8 cellular contexts compared by ENCODE assay signal in the genomic region with DNA sequence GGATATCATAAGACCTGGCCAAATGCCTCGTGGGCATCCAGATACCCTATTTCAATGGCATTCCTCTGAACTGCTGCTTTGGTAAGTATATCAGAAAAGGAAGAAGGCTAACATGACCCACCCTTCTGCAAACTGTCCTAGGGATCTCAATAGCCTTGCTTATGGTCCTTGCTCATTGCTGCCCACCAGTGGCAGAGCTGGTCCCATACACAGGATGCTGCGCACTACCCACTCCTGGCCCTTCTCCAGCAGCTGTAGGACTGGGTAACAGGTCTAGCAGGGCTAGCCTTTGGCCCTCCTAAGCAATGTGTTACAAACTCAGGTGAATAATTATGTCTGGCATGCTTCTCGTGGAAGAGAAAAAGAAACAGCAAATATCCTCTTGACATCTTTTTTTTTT.
DNase-seq lines count a peak whose midpoint lies in the region; ATAC-seq and TF ChIP-seq lines count a peak whose summit lies in the region.

No MANE protein-coding gene starts in this region.

- WGBS in hepatocyte (ENCODE audit: low lambda C conversion rate, missing lambda C conversion rate) = 43% methylated on average over 3 of the region's 3 CpGs

- TF ChIP-seq CTCF in cardiac muscle cell (IDR thresholded peaks at IDR 0.05; ENCODE audit: low read depth, low read length) = peak; percentile 70
- peak; percentile 45 for TF ChIP-seq CTCF in hepatocyte (IDR thresholded peaks at IDR 0.05; ENCODE audit: poor library complexity)

- no peak overlapping the region for H2AFZ ChIP-seq in hepatocyte

- ATAC-seq in left ventricle myocardium superior = no peak
- peak; percentile 75 for ATAC-seq in HG03432 (IDR thresholded peaks at IDR 0.05; ENCODE audit: unreplicated experiment)
- peak; percentile 92 for ATAC-seq in SK-N-SH treated with all-trans-retinoic acid at 6 μM for 48 hours
- no peak for ATAC-seq in HG02610 (IDR thresholded peaks at IDR 0.05; ENCODE audit: unreplicated experiment)

- H3K27ac ChIP-seq in cardiac muscle cell (no peak overlapping the region), hepatocyte (no peak overlapping the region), substantia nigra (ENCODE audit: low read depth, low read length, poor library complexity, severe bottlenecking) (peak overlapping the region; percentile 60)

- intact Hi-C loops in left ventricle myocardium superior (cut with micrococcal nuclease) = no loop called here

- no peaks in the 10 kb centered on the region for H3K79me2 ChIP-seq in hepatocyte

- H3K9me3 ChIP-seq in cardiac muscle cell (ENCODE audit: low read depth) (no peaks in the 10 kb centered on the region), hepatocyte (ENCODE audit: low read depth) (no peaks in the 10 kb centered on the region)

- H3K4me2 ChIP-seq in hepatocyte = no peak overlapping the region

- no peak overlapping the region for H3K4me3 ChIP-seq in cardiac muscle cell
- no peak overlapping the region for H3K4me3 ChIP-seq in hepatocyte

- H4K20me1 ChIP-seq in hepatocyte (ENCODE audit: insufficient read depth, poor library complexity, severe bottlenecking) = no peaks in the 10 kb centered on the region

- H3K9me2 ChIP-seq in hepatocyte (replicated peaks; ENCODE audit: insufficient read depth) = no peaks in the 10 kb centered on the region

- H3K27me3 ChIP-seq in cardiac muscle cell (no peaks in the 10 kb centered on the region), hepatocyte (no peaks in the 10 kb centered on the region)

- H3K36me3 ChIP-seq in cardiac muscle cell (no peaks in the 10 kb centered on the region), hepatocyte (replicated peaks; ENCODE audit: insufficient read depth, low read depth) (no peaks in the 10 kb centered on the region)

- DNase-seq in cardiac muscle cell (ENCODE audit: low read depth in 1 of 2, low spot score in 1 of 2) (peak; percentile 48 to 55), left ventricle myocardium superior (no peak), hepatocyte (ENCODE audit: low spot score) (peak; percentile 59), substantia nigra (lab: John Stamatoyannopoulos, UW) (peak in 38 of 49 donors; percentile 3 to 78 (median 46))
- DNase-seq in activated naive CD4-positive, alpha-beta T cell (lab: John Stamatoyannopoulos, UW) = no peak

- no peaks in the 10 kb centered on the region for H3K4me1 ChIP-seq in cardiac muscle cell (ENCODE audit: low read depth)
- no peaks in the 10 kb centered on the region for H3K4me1 ChIP-seq in hepatocyte (ENCODE audit: insufficient read depth)

TF ChIP-seq in SK-N-SH treated with all-trans-retinoic acid at 6 μM for 48 hours, 23 proteins besides CTCF, POLR2A, EP300 and RAD21:
- TF ChIP-seq CSDC2 (CRISPR knock-in tag; IDR thresholded peaks at IDR 0.05) (no peak), BACH2 (CRISPR knock-in tag; IDR thresholded peaks at IDR 0.05; ENCODE audit: borderline replicate concordance) (no peak)

Comparison
In these comparisons a context has a peak if more than half of its experiments do, and no peak if none do; other contexts are left out.
1. DNase-seq: peak in cardiac muscle cell (2 of 2), hepatocyte (single experiment) and substantia nigra (38 of 49); none in left ventricle myocardium superior (single experiment) and activated naive CD4-positive, alpha-beta T cell (0 of 4).
2. ATAC-seq: peak in HG03432 (single experiment) and SK-N-SH treated with all-trans-retinoic acid at 6 μM for 48 hours (single experiment); none in left ventricle myocardium superior (single experiment) and HG02610 (single experiment).